21 cellular contexts compared by ENCODE assay signal in genomic region chr16:74199066-74199841, GRCh38.
A peak's percentile ranks its signal among the peaks of the same experiment; 100 is the strongest.
DNase-seq lines count a peak whose midpoint lies in the region; ATAC-seq, FAIRE-seq and TF ChIP-seq lines count a peak whose summit lies in the region.
"Had no signal": no experiment of that assay in that cellular context is flagged by ENCODE, and none has a peak within 500 bp of the region (broad histone marks: within the 10 kb centered on the region; RNA-seq: fewer than 3 reads in every experiment).

No MANE protein-coding gene starts in this region.

- TF ChIP-seq RAD21 in IMR-90 (IDR thresholded peaks at IDR 0.05; ENCODE audit: low read length): no peak

- no peak for TF ChIP-seq POLR2A in IMR-90 (IDR thresholded peaks at IDR 0.05; ENCODE audit: low read depth, low read length)
- no peak for TF ChIP-seq POLR2A in esophagus muscularis mucosa (IDR thresholded peaks at IDR 0.05; ENCODE audit: low read depth)
- no peak for TF ChIP-seq POLR2A in gastroesophageal sphincter (IDR thresholded peaks at IDR 0.05)

- no peak for FAIRE-seq in pancreas (lab: Jason Lieb, UNC)
- FAIRE-seq: A204.1, GM12892, GM18507 had no signal

- H4K91ac ChIP-seq in IMR-90 (ENCODE audit: insufficient read depth, low read depth, low read length): no peak overlapping the region

- POLR2A ChIA-PET in IMR-90 (lab: Charles Lee; ENCODE audit: unreplicated experiment): no interaction called here

- no peak overlapping the region for H3K23ac ChIP-seq in IMR-90 (ENCODE audit: low read depth, low read length)

- H2BK15ac ChIP-seq in IMR-90 (ENCODE audit: low read depth, low read length): no peak overlapping the region

- no peaks in the 10 kb centered on the region for H3K9me1 ChIP-seq in IMR-90 (ENCODE audit: insufficient read depth, low read length)

- H4K8ac ChIP-seq in IMR-90 (ENCODE audit: low read depth in 2 of 2, low read length in 2 of 2): no peak overlapping the region

- H3K4me2 ChIP-seq in IMR-90 (ENCODE audit: low read depth, low read length): no peak overlapping the region

- peak overlapping the region; percentile 67 for H3K27ac ChIP-seq in 22Rv1
- H3K27ac ChIP-seq in IMR-90 (ENCODE audit: insufficient read depth, low read length): no peak overlapping the region
- no peak overlapping the region for H3K27ac ChIP-seq in esophagus muscularis mucosa (replicated peaks in 1 of 4)
- H3K27ac ChIP-seq in pancreas: peak overlapping the region in 1 of 4 donors; percentile 30
- no peak overlapping the region for H3K27ac ChIP-seq in gastroesophageal sphincter
- H3K27ac ChIP-seq: GM23248 had no signal

- H2AK9ac ChIP-seq in IMR-90 (replicated peaks; ENCODE audit: low read depth, low read length, poor library complexity): no peak overlapping the region

- no peak overlapping the region for H2AK5ac ChIP-seq in IMR-90 (ENCODE audit: low read depth, low read length)

- no peak overlapping the region for H3K9ac ChIP-seq in IMR-90 (ENCODE audit: low read depth, low read length)
- H3K9ac ChIP-seq: GM23248 had no signal

- no peaks in the 10 kb centered on the region for H3K9me3 ChIP-seq in IMR-90 (ENCODE audit: control insufficient read depth, insufficient read depth, low read length)
- H3K9me3 ChIP-seq in esophagus muscularis mucosa: no peaks in the 10 kb centered on the region
- H3K9me3 ChIP-seq in pancreas: no peaks in the 10 kb centered on the region
- H3K9me3 ChIP-seq in gastroesophageal sphincter: no peaks in the 10 kb centered on the region
- H3K9me3 ChIP-seq: BE2C, HAP-1 had no signal

- H3K4me3 ChIP-seq in IMR-90 (ENCODE audit: insufficient read depth, low read depth, low read length) (no peak overlapping the region), esophagus muscularis mucosa (no peak overlapping the region), pancreas (no peak overlapping the region), gastroesophageal sphincter (no peak overlapping the region)
- H3K4me3 ChIP-seq: GM23248, HAP-1 had no signal

- no peak overlapping the region for H2BK20ac ChIP-seq in IMR-90 (ENCODE audit: low read depth, low read length)

- H3K14ac ChIP-seq in IMR-90 (replicated peaks; ENCODE audit: low read depth, low read length): no peak overlapping the region

- no CpG with 5 or more reads among the region's 4 CpGs for WGBS in IMR-90 (ENCODE audit: extremely low coverage in 2 of 2, insufficient read length in 1 of 2), 2 experiments
- 64% methylated on average over 4 of the region's 4 CpGs for WGBS in esophagus muscularis mucosa
- 19 to 20% methylated on average over 4 of the region's 4 CpGs for WGBS in pancreas, 2 donors
- WGBS in gastroesophageal sphincter (ENCODE audit: low coverage in 1 of 2), 2 donors: 26 to 61% methylated on average over 4 of the region's 4 CpGs

- DNase-seq in IMR-90: peak; percentile 4
- peak; percentile 0 for DNase-seq in esophagus muscularis mucosa (ENCODE audit: extremely low spot score)
- DNase-seq in pancreas: no peak
- no peak for DNase-seq in stimulated activated CD4-positive, alpha-beta T cell treated with anti-CD3 and anti-CD28 coated beads, Interleukin-1b, Interleukin-23, amount 100 ng/mL, for 48 hours
- DNase-seq: ACHN; BE2C; C1 segment of cervical spinal cord; CD4-positive, CD25-positive, alpha-beta regulatory T cell; CD8-positive, alpha-beta memory T cell; COR-L47; DMS 273 treated with DMSO at 0.1 percent for 48 hours; DMS79; GDM1; GM23248 had no signal

- ATAC-seq in IMR-90 (ENCODE audit: low read depth) (peak; percentile 93), pancreas (peak; percentile 53 to 89 (median 74)), gastroesophageal sphincter (no peak), HG03139 (IDR thresholded peaks at IDR 0.05; ENCODE audit: unreplicated experiment) (no peak)

- TF ChIP-seq EP300 in esophagus muscularis mucosa (IDR thresholded peaks at IDR 0.05): no peak
- TF ChIP-seq EP300 in gastroesophageal sphincter (IDR thresholded peaks at IDR 0.05): no peak

- H3K36me3 ChIP-seq in IMR-90 (ENCODE audit: control insufficient read depth, insufficient read depth, low read length) (no peaks in the 10 kb centered on the region), esophagus muscularis mucosa (no peaks in the 10 kb centered on the region), pancreas (no peaks in the 10 kb centered on the region), gastroesophageal sphincter (no peaks in the 10 kb centered on the region)
- H3K36me3 ChIP-seq: BE2C, HAP-1 had no signal

- no peak overlapping the region for H3K18ac ChIP-seq in IMR-90 (ENCODE audit: low read depth, low read length)

- no peak for TF ChIP-seq CTCF in 22Rv1 (IDR thresholded peaks at IDR 0.05)
- no peak for TF ChIP-seq CTCF in IMR-90 (conservative IDR thresholded peaks at IDR 0.05; ENCODE audit: low read depth, low read length)
- no peak for TF ChIP-seq CTCF in esophagus muscularis mucosa (IDR thresholded peaks at IDR 0.05)
- TF ChIP-seq CTCF in pancreas (IDR thresholded peaks at IDR 0.05): no peak
- no peak for TF ChIP-seq CTCF in gastroesophageal sphincter (IDR thresholded peaks at IDR 0.05)

- intact Hi-C loops in IMR-90 (cut with micrococcal nuclease) (no loop called here), esophagus muscularis mucosa (cut with DNase I) (no loop called here), pancreas (cut with DNase I) (no loop called here)

- no peaks in the 10 kb centered on the region for H3K79me1 ChIP-seq in IMR-90 (ENCODE audit: low read depth in 1 of 2, low read length in 2 of 2)

- no peak overlapping the region for H3K56ac ChIP-seq in IMR-90 (ENCODE audit: extremely low read depth, insufficient read depth, low read length)

- in situ Hi-C loops in IMR-90 (cut with MboI; ENCODE audit: low sequenced_read_pairs): no loop called here

- H4K5ac ChIP-seq in IMR-90 (ENCODE audit: low read depth, low read length): no peak overlapping the region

- no peaks in the 10 kb centered on the region for H4K20me1 ChIP-seq in IMR-90 (ENCODE audit: insufficient read depth, low read length)

- CTCF ChIA-PET in IMR-90 (lab: Yijun Ruan, JAX): no interaction called here

- H3K27me3 ChIP-seq in IMR-90 (ENCODE audit: control insufficient read depth, insufficient read depth, low read length) (no peaks in the 10 kb centered on the region), esophagus muscularis mucosa (no peaks in the 10 kb centered on the region), pancreas (no peaks in the 10 kb centered on the region), gastroesophageal sphincter (no peaks in the 10 kb centered on the region)
- H3K27me3 ChIP-seq: BE2C had no signal

- no peak overlapping the region for H2BK120ac ChIP-seq in IMR-90 (ENCODE audit: low read depth, low read length)

- dilution Hi-C loops in IMR-90 (cut with HindIII; ENCODE audit: low sequenced_read_pairs, unreplicated experiment): no loop called here

- H3K4me1 ChIP-seq in IMR-90 (ENCODE audit: control insufficient read depth, insufficient read depth, low read length): peaks cover 1% of the 10 kb centered on the region; the same call in 1 of the 2 replicates
- H3K4me1 ChIP-seq in esophagus muscularis mucosa: peaks cover 0 to 5% (median 0%) of the 10 kb centered on the region in 4 donors
- H3K4me1 ChIP-seq in pancreas: peaks cover 0 to 5% (median 0%) of the 10 kb centered on the region in 3 donors
- H3K4me1 ChIP-seq in gastroesophageal sphincter: no peaks in the 10 kb centered on the region
- H3K4me1 ChIP-seq: BE2C, HAP-1 had no signal

- BruUV-seq in IMR-90 (replicated peaks; lab: Mats Ljungman, UMichigan): no TSS peak

- no peak overlapping the region for H3K4ac ChIP-seq in IMR-90 (ENCODE audit: low read depth, low read length)

- H2BK5ac ChIP-seq in IMR-90 (ENCODE audit: low read depth, low read length, poor library complexity, severe bottlenecking): no peak overlapping the region

- H2AFZ ChIP-seq in IMR-90 (replicated peaks; ENCODE audit: low read length, poor library complexity): no peak overlapping the region
- H2AFZ ChIP-seq: GM23248 had no signal

TF ChIP-seq in IMR-90, 13 proteins besides CTCF, POLR2A, EP300 and RAD21:
- TF ChIP-seq NFE2L2 (IDR thresholded peaks at IDR 0.05; ENCODE audit: low read depth, low read length): no peak

Comparison
In these comparisons a context has a peak if more than half of its experiments do, and no peak if none do; other contexts are left out.
1. ATAC-seq: peak in IMR-90 (single experiment) and pancreas (4 of 4); none in gastroesophageal sphincter (single experiment) and HG03139 (single experiment).
2. DNase-seq: peak in IMR-90 (single experiment) and esophagus muscularis mucosa (single experiment); none in pancreas (0 of 6) and stimulated activated CD4-positive, alpha-beta T cell treated with anti-CD3 and anti-CD28 coated beads, Interleukin-1b, Interleukin-23, amount 100 ng/mL, for 48 hours (single experiment).